Comparison of ENCODE assay signal across 12 cellular contexts in genomic region chr12:12614342-12614741, GRCh38.
"Had no signal": no experiment of that assay in that cellular context is flagged by ENCODE, and none has a peak within 500 bp of the region (broad histone marks: within the 10 kb centered on the region; RNA-seq: fewer than 3 reads in every experiment).

No MANE protein-coding gene starts in this region.

- H3K27me3 Mint-ChIP-seq: activated CD8-positive, alpha-beta memory T cell treated with anti-CD3 and anti-CD28 coated beads, Interleukin-2, amount 10 ng/mL, durations not matched to agents 7 days and 5 days; activated naive CD8-positive, alpha-beta T cell treated with anti-CD3 and anti-CD28 coated beads for 36 hours had no signal

- H3K27ac Mint-ChIP-seq: nephron progenitor cell had no signal

- DNase-seq: activated CD4-positive, alpha-beta T cell treated with anti-CD3 and anti-CD28 coated beads for 4 hours; activated CD8-positive, alpha-beta memory T cell treated with anti-CD3 and anti-CD28 coated beads, Interleukin-2, amount 10 ng/mL, durations not matched to agents 7 days and 5 days; activated naive CD8-positive, alpha-beta T cell treated with anti-CD3 and anti-CD28 coated beads for 36 hours; aorta; left colon; nephron progenitor cell; psoas muscle; SJCRH30; stimulated activated CD4-positive, alpha-beta T cell treated with anti-CD3 and anti-CD28 coated beads, Interleukin-2, amount 100 ng/mL, for 48 hours; stimulated activated CD8-positive, alpha-beta memory T cell treated with anti-CD3 and anti-CD28 coated beads, Interleukin-4, amount 100 ng/mL, for 48 hours; stomach; SW 1271 had no signal

- ATAC-seq: activated CD8-positive, alpha-beta memory T cell treated with anti-CD3 and anti-CD28 coated beads, Interleukin-2, amount 10 ng/mL, durations not matched to agents 7 days and 5 days; left colon; psoas muscle had no signal
